In genomic region chr5:141640698-141641097, GRCh38 we compare ENCODE assay signal across 12 cellular contexts.
"Had no signal": no experiment of that assay in that cellular context is flagged by ENCODE, and none has a peak within 500 bp of the region (broad histone marks: within the 10 kb centered on the region; RNA-seq: fewer than 3 reads in every experiment).

No MANE protein-coding gene starts in this region.

- H3K27me3 Mint-ChIP-seq: activated CD4-positive, alpha-beta memory T cell treated with anti-CD3 and anti-CD28 coated beads, Interleukin-2, amount 10 ng/mL, durations not matched to agents 7 days and 5 days; stimulated activated naive CD8-positive, alpha-beta T cell treated with anti-CD3 and anti-CD28 coated beads, Interleukin-15, amount 100 ng/mL, for 72 hours had no signal

- DNase-seq: activated CD4-positive, alpha-beta memory T cell treated with anti-CD3 and anti-CD28 coated beads, Interleukin-2, amount 10 ng/mL, durations not matched to agents 7 days and 5 days; activated CD4-positive, alpha-beta T cell treated with anti-CD3 and anti-CD28 coated beads for 1 hour; activated effector memory CD4-positive, alpha-beta T cell treated with Interleukin-2 at 50 U/mL for 16 hours; body of pancreas; central memory CD4-positive, alpha-beta T cell; dermis blood vessel endothelial cell; erythroblast; left ventricle myocardium superior; mesenchymal stem cell; ovary; stimulated activated CD4-positive, alpha-beta T cell treated with anti-CD3 and anti-CD28 coated beads, Interleukin-12 subunit alpha, Interleukin-12 subunit beta, amount 100 ng/mL, for 4 hours; stimulated activated naive CD8-positive, alpha-beta T cell treated with anti-CD3 and anti-CD28 coated beads, Interleukin-15, amount 100 ng/mL, for 72 hours had no signal

- H3K4me3 Mint-ChIP-seq: activated CD4-positive, alpha-beta memory T cell treated with anti-CD3 and anti-CD28 coated beads, Interleukin-2, amount 10 ng/mL, durations not matched to agents 7 days and 5 days; stimulated activated naive CD8-positive, alpha-beta T cell treated with anti-CD3 and anti-CD28 coated beads, Interleukin-15, amount 100 ng/mL, for 72 hours had no signal

- ATAC-seq: body of pancreas; left ventricle myocardium superior; stimulated activated naive CD8-positive, alpha-beta T cell treated with anti-CD3 and anti-CD28 coated beads, Interleukin-15, amount 100 ng/mL, for 72 hours had no signal

- H3K9me3 Mint-ChIP-seq: activated CD4-positive, alpha-beta memory T cell treated with anti-CD3 and anti-CD28 coated beads, Interleukin-2, amount 10 ng/mL, durations not matched to agents 7 days and 5 days; stimulated activated naive CD8-positive, alpha-beta T cell treated with anti-CD3 and anti-CD28 coated beads, Interleukin-15, amount 100 ng/mL, for 72 hours had no signal
